1 cellular context compared by ENCODE assay signal in genomic region chr14:23577004-23577681, GRCh38.
A peak's percentile ranks its signal among the peaks of the same experiment; 100 is the strongest.
TF ChIP-seq lines count a peak whose summit lies in the region.

No MANE protein-coding gene starts in this region.

TF ChIP-seq in GM12878, 131 proteins besides CTCF, POLR2A, EP300 and RAD21:
- TF ChIP-seq SMC3 (IDR thresholded peaks at IDR 0.05; ENCODE audit: borderline replicate concordance, low read length) (no peak), ZNF217 (IDR thresholded peaks at IDR 0.05) (no peak), POU2F2 (IDR thresholded peaks at IDR 0.05; ENCODE audit: borderline replicate concordance, low read depth, low read length) (no peak), NFXL1 (IDR thresholded peaks at IDR 0.05; ENCODE audit: borderline replicate concordance) (no peak), TCF3 (IDR thresholded peaks at IDR 0.05; ENCODE audit: borderline replicate concordance, insufficient read depth, low read depth, low read length) (no peak), MYB (IDR thresholded peaks at IDR 0.05; ENCODE audit: borderline replicate concordance, low read depth, low read length) (no peak), EED (IDR thresholded peaks at IDR 0.05; ENCODE audit: low read depth) (no peak), BHLHE40 (IDR thresholded peaks at IDR 0.05; ENCODE audit: borderline replicate concordance in 1 of 2, low read depth in 2 of 2, low read length in 1 of 2) (peak in 1 of 2 experiments; percentile 48; a peak in 1 of 4 replicates), NR2F1 (conservative IDR thresholded peaks at IDR 0.05) (no peak), YY1 (IDR thresholded peaks at IDR 0.05; ENCODE audit: low read depth, low read length) (no peak), ATF3 (IDR thresholded peaks at IDR 0.05; ENCODE audit: borderline replicate concordance, extremely low read depth, low read depth, low read length) (no peak), SREBF2 (IDR thresholded peaks at IDR 0.05; ENCODE audit: low read length) (no peak), FOS (IDR thresholded peaks at IDR 0.05; ENCODE audit: borderline replicate concordance, extremely low read depth, insufficient read length) (no peak), BCL11A (IDR thresholded peaks at IDR 0.05; ENCODE audit: low read depth, low read length) (no peak), NR2C2 (IDR thresholded peaks at IDR 0.05; ENCODE audit: borderline replicate concordance, control insufficient read depth, insufficient read length, low read depth) (no peak), RAD51 (IDR thresholded peaks at IDR 0.05) (no peak), EGR1 (IDR thresholded peaks at IDR 0.05; ENCODE audit: borderline replicate concordance in 1 of 2, low read depth in 2 of 2, low read length in 2 of 2) (no peak), MTA2 (IDR thresholded peaks at IDR 0.05; ENCODE audit: low read depth) (no peak), TBL1XR1 (IDR thresholded peaks at IDR 0.05; ENCODE audit: low read depth, low read length) (no peak), SREBF1 (IDR thresholded peaks at IDR 0.05; ENCODE audit: low read length) (no peak), IKZF1 (conservative IDR thresholded peaks at IDR 0.05) (peak; percentile 54), IKZF2 (IDR thresholded peaks at IDR 0.05) (no peak), ZNF384 (IDR thresholded peaks at IDR 0.05; ENCODE audit: borderline replicate concordance, low read depth, low read length) (no peak), IRF5 (IDR thresholded peaks at IDR 0.05; ENCODE audit: borderline replicate concordance) (no peak), CBX3 (IDR thresholded peaks at IDR 0.05; ENCODE audit: borderline replicate concordance, low read depth) (no peak), LARP7 (IDR thresholded peaks at IDR 0.05) (peak; percentile 22; the same call in 1 of the 2 replicates), PAX5 (IDR thresholded peaks at IDR 0.05; ENCODE audit: borderline replicate concordance, low read depth, low read length) (no peak), ZNF687 (IDR thresholded peaks at IDR 0.05) (0 out of 2 replicates have a peak, but pooled peaks have one; percentile 22), NBN (IDR thresholded peaks at IDR 0.05) (no peak), TCF7 (IDR thresholded peaks at IDR 0.05; ENCODE audit: borderline replicate concordance) (no peak)
